1 cellular context compared by ENCODE assay signal in the genomic region with DNA sequence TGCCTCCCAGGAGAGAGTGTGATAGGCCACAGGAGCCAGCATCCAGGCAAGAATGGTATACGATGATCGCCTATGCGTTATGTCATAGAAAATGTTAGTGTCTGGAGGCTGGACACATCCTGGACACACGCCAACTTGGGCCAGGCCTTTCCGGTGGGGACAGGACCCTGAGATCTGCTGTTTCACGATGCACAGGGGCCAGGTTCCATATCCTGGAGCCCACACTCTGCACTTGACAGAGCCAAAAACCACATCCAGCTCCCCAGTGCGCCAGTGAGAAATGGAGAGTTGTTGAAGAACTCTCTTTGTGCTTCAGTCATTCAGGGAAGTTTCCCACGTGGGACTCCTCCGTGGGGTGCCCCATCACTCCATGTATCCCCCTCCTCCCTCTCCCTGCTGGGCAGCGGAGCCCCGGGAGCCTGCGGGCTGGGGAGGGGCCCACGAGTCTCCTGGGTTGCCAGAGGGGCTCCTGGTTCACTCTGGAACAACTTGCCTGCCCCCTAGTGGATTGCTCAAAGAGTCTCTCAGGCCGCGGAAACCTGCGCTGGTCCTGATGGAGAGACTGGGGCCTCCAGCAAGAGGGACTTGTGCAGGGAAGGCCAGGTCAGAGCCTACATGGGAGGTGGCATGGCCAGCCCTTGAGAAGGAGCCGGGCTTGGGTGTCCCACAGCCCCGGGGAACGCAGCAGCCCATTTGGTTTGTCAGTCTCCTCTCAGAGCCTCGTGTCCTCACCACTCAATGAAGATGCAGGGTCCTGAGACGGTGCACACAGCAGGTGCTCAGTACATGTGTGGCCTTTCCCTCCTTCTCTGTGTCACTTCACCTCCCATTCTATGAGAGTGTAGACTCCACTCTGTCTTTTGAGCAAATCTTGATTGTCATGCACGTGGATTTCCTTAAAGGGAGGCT.
TF ChIP-seq lines count a peak whose summit lies in the region.

No MANE protein-coding gene starts in this region.

TF ChIP-seq in K562, 482 proteins besides CTCF, POLR2A, EP300 and RAD21 (continued from another document and continues in another):
- TF ChIP-seq, protein P1, sequence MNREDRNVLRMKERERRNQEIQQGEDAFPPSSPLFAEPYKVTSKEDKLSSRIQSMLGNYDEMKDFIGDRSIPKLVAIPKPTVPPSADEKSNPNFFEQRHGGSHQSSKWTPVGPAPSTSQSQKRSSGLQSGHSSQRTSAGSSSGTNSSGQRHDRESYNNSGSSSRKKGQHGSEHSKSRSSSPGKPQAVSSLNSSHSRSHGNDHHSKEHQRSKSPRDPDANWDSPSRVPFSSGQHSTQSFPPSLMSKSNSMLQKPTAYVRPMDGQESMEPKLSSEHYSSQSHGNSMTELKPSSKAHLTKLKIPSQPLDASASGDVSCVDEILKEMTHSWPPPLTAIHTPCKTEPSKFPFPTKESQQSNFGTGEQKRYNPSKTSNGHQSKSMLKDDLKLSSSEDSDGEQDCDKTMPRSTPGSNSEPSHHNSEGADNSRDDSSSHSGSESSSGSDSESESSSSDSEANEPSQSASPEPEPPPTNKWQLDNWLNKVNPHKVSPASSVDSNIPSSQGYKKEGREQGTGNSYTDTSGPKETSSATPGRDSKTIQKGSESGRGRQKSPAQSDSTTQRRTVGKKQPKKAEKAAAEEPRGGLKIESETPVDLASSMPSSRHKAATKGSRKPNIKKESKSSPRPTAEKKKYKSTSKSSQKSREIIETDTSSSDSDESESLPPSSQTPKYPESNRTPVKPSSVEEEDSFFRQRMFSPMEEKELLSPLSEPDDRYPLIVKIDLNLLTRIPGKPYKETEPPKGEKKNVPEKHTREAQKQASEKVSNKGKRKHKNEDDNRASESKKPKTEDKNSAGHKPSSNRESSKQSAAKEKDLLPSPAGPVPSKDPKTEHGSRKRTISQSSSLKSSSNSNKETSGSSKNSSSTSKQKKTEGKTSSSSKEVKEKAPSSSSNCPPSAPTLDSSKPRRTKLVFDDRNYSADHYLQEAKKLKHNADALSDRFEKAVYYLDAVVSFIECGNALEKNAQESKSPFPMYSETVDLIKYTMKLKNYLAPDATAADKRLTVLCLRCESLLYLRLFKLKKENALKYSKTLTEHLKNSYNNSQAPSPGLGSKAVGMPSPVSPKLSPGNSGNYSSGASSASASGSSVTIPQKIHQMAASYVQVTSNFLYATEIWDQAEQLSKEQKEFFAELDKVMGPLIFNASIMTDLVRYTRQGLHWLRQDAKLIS (CRISPR knock-in tag; IDR thresholded peaks at IDR 0.05) = no peak
- TF ChIP-seq, protein P2, sequence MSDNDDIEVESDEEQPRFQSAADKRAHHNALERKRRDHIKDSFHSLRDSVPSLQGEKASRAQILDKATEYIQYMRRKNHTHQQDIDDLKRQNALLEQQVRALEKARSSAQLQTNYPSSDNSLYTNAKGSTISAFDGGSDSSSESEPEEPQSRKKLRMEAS (CRISPR knock-in tag; IDR thresholded peaks at IDR 0.05) = peak; percentile 26; the same call in 1 of the 2 replicates
- TF ChIP-seq RCOR1 (IDR thresholded peaks at IDR 0.05; ENCODE audit: borderline replicate concordance in 1 of 2, low read depth in 2 of 2, low read length in 2 of 2) (no peak), RB1 (IDR thresholded peaks at IDR 0.05; ENCODE audit: low read depth) (0 out of 2 replicates have a peak, but pooled peaks have one; percentile 48), CTBP1 (IDR thresholded peaks at IDR 0.05; ENCODE audit: borderline replicate concordance) (peak; percentile 60), L3MBTL2 (IDR thresholded peaks at IDR 0.05) (no peak), NR2C1 (IDR thresholded peaks at IDR 0.05) (no peak), NR2C1 (tag; IDR thresholded peaks at IDR 0.05) (no peak), KDM1A (IDR thresholded peaks at IDR 0.05) (no peak), NCOR1 (IDR thresholded peaks at IDR 0.05) (no peak), ZNF175 (CRISPR knock-in tag; IDR thresholded peaks at IDR 0.05; ENCODE audit: low read depth) (no peak), ZKSCAN3 (CRISPR knock-in tag; IDR thresholded peaks at IDR 0.05) (no peak), NFIC (IDR thresholded peaks at IDR 0.05) (peak; percentile 81), NCOA2 (IDR thresholded peaks at IDR 0.05; ENCODE audit: partially characterized antibody in 2 of 2) (no peak), JUND (IDR thresholded peaks at IDR 0.05; ENCODE audit: borderline replicate concordance, low read depth, low read length) (0 out of 2 replicates have a peak, but pooled peaks have one; percentile 10), JUND (tag; IDR thresholded peaks at IDR 0.05; ENCODE audit: borderline replicate concordance, low read depth, low read length) (no peak), ATF1 (CRISPR knock-in tag; IDR thresholded peaks at IDR 0.05) (no peak), ATF1 (tag; IDR thresholded peaks at IDR 0.05) (no peak), STAG1 (CRISPR knock-in tag; IDR thresholded peaks at IDR 0.05; ENCODE audit: borderline replicate concordance) (no peak; the same call in 1 of the 2 replicates), EWSR1 (IDR thresholded peaks at IDR 0.05; ENCODE audit: borderline replicate concordance, low read depth, partially characterized antibody) (no peak), HNRNPUL1 (IDR thresholded peaks at IDR 0.05; ENCODE audit: low read length) (no peak), ZNF76 (CRISPR knock-in tag; IDR thresholded peaks at IDR 0.05; ENCODE audit: borderline replicate concordance) (no peak), ARID2 (IDR thresholded peaks at IDR 0.05) (0 out of 2 replicates have a peak, but pooled peaks have one; percentile 23), FOS (IDR thresholded peaks at IDR 0.05; ENCODE audit: extremely low read depth, insufficient read length) (no peak)
- TF ChIP-seq, protein P3, sequence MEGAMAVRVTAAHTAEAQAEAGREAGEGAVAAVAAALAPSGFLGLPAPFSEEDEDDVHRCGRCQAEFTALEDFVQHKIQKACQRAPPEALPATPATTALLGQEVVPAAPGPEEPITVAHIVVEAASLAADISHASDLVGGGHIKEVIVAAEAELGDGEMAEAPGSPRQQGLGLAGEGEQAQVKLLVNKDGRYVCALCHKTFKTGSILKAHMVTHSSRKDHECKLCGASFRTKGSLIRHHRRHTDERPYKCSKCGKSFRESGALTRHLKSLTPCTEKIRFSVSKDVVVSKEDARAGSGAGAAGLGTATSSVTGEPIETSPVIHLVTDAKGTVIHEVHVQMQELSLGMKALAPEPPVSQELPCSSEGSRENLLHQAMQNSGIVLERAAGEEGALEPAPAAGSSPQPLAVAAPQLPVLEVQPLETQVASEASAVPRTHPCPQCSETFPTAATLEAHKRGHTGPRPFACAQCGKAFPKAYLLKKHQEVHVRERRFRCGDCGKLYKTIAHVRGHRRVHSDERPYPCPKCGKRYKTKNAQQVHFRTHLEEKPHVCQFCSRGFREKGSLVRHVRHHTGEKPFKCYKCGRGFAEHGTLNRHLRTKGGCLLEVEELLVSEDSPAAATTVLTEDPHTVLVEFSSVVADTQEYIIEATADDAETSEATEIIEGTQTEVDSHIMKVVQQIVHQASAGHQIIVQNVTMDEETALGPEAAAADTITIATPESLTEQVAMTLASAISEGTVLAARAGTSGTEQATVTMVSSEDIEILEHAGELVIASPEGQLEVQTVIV (CRISPR knock-in tag; IDR thresholded peaks at IDR 0.05; ENCODE audit: borderline replicate concordance) = no peak
- TF ChIP-seq, protein P4, sequence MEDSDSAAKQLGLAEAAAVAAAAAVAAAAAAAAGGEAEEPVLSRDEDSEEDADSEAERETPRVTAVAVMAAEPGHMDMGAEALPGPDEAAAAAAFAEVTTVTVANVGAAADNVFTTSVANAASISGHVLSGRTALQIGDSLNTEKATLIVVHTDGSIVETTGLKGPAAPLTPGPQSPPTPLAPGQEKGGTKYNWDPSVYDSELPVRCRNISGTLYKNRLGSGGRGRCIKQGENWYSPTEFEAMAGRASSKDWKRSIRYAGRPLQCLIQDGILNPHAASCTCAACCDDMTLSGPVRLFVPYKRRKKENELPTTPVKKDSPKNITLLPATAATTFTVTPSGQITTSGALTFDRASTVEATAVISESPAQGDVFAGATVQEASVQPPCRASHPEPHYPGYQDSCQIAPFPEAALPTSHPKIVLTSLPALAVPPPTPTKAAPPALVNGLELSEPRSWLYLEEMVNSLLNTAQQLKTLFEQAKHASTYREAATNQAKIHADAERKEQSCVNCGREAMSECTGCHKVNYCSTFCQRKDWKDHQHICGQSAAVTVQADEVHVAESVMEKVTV (CRISPR knock-in tag; IDR thresholded peaks at IDR 0.05) = peak; percentile 91
- TF ChIP-seq, protein P5, sequence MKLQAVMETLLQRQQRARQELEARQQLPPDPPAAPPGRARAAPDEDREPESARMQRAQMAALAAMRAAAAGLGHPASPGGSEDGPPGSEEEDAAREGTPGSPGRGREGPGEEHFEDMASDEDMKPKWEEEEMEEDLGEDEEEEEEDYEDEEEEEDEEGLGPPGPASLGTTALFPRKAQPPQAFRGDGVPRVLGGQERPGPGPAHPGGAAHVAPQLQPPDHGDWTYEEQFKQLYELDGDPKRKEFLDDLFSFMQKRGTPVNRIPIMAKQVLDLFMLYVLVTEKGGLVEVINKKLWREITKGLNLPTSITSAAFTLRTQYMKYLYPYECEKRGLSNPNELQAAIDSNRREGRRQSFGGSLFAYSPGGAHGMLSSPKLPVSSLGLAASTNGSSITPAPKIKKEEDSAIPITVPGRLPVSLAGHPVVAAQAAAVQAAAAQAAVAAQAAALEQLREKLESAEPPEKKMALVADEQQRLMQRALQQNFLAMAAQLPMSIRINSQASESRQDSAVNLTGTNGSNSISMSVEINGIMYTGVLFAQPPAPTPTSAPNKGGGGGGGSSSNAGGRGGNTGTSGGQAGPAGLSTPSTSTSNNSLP (IDR thresholded peaks at IDR 0.05; ENCODE audit: borderline replicate concordance, low read depth, low read length) = no peak
- TF ChIP-seq, protein P6, sequence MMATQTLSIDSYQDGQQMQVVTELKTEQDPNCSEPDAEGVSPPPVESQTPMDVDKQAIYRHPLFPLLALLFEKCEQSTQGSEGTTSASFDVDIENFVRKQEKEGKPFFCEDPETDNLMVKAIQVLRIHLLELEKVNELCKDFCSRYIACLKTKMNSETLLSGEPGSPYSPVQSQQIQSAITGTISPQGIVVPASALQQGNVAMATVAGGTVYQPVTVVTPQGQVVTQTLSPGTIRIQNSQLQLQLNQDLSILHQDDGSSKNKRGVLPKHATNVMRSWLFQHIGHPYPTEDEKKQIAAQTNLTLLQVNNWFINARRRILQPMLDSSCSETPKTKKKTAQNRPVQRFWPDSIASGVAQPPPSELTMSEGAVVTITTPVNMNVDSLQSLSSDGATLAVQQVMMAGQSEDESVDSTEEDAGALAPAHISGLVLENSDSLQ (IDR thresholded peaks at IDR 0.05) = no peak
- TF ChIP-seq, protein P7, sequence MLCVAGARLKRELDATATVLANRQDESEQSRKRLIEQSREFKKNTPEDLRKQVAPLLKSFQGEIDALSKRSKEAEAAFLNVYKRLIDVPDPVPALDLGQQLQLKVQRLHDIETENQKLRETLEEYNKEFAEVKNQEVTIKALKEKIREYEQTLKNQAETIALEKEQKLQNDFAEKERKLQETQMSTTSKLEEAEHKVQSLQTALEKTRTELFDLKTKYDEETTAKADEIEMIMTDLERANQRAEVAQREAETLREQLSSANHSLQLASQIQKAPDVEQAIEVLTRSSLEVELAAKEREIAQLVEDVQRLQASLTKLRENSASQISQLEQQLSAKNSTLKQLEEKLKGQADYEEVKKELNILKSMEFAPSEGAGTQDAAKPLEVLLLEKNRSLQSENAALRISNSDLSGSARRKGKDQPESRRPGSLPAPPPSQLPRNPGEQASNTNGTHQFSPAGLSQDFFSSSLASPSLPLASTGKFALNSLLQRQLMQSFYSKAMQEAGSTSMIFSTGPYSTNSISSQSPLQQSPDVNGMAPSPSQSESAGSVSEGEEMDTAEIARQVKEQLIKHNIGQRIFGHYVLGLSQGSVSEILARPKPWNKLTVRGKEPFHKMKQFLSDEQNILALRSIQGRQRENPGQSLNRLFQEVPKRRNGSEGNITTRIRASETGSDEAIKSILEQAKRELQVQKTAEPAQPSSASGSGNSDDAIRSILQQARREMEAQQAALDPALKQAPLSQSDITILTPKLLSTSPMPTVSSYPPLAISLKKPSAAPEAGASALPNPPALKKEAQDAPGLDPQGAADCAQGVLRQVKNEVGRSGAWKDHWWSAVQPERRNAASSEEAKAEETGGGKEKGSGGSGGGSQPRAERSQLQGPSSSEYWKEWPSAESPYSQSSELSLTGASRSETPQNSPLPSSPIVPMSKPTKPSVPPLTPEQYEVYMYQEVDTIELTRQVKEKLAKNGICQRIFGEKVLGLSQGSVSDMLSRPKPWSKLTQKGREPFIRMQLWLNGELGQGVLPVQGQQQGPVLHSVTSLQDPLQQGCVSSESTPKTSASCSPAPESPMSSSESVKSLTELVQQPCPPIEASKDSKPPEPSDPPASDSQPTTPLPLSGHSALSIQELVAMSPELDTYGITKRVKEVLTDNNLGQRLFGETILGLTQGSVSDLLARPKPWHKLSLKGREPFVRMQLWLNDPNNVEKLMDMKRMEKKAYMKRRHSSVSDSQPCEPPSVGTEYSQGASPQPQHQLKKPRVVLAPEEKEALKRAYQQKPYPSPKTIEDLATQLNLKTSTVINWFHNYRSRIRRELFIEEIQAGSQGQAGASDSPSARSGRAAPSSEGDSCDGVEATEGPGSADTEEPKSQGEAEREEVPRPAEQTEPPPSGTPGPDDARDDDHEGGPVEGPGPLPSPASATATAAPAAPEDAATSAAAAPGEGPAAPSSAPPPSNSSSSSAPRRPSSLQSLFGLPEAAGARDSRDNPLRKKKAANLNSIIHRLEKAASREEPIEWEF (CRISPR knock-in tag; IDR thresholded peaks at IDR 0.05) = no peak
- TF ChIP-seq, protein P8, sequence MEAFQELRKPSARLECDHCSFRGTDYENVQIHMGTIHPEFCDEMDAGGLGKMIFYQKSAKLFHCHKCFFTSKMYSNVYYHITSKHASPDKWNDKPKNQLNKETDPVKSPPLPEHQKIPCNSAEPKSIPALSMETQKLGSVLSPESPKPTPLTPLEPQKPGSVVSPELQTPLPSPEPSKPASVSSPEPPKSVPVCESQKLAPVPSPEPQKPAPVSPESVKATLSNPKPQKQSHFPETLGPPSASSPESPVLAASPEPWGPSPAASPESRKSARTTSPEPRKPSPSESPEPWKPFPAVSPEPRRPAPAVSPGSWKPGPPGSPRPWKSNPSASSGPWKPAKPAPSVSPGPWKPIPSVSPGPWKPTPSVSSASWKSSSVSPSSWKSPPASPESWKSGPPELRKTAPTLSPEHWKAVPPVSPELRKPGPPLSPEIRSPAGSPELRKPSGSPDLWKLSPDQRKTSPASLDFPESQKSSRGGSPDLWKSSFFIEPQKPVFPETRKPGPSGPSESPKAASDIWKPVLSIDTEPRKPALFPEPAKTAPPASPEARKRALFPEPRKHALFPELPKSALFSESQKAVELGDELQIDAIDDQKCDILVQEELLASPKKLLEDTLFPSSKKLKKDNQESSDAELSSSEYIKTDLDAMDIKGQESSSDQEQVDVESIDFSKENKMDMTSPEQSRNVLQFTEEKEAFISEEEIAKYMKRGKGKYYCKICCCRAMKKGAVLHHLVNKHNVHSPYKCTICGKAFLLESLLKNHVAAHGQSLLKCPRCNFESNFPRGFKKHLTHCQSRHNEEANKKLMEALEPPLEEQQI (IDR thresholded peaks at IDR 0.05) = no peak
- TF ChIP-seq, protein P9, sequence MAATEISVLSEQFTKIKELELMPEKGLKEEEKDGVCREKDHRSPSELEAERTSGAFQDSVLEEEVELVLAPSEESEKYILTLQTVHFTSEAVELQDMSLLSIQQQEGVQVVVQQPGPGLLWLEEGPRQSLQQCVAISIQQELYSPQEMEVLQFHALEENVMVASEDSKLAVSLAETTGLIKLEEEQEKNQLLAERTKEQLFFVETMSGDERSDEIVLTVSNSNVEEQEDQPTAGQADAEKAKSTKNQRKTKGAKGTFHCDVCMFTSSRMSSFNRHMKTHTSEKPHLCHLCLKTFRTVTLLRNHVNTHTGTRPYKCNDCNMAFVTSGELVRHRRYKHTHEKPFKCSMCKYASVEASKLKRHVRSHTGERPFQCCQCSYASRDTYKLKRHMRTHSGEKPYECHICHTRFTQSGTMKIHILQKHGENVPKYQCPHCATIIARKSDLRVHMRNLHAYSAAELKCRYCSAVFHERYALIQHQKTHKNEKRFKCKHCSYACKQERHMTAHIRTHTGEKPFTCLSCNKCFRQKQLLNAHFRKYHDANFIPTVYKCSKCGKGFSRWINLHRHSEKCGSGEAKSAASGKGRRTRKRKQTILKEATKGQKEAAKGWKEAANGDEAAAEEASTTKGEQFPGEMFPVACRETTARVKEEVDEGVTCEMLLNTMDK (IDR thresholded peaks at IDR 0.05; ENCODE audit: borderline replicate concordance, insufficient read depth, low read depth, low read length, poor library complexity, severe bottlenecking) = no peak
